In genomic region chr4:15158410-15159091, GRCh38 we compare ENCODE assay signal across 35 cellular contexts.
A peak's percentile ranks its signal among the peaks of the same experiment; 100 is the strongest.
DNase-seq lines count a peak whose midpoint lies in the region; ATAC-seq, FAIRE-seq and TF ChIP-seq lines count a peak whose summit lies in the region.
"Had no signal": no experiment of that assay in that cellular context is flagged by ENCODE, and none has a peak within 500 bp of the region (broad histone marks: within the 10 kb centered on the region; RNA-seq: fewer than 3 reads in every experiment).

No MANE protein-coding gene starts in this region.

- WGBS in HepG2 (ENCODE audit: low lambda C conversion rate): 95% methylated on average over 4 of the region's 9 CpGs
- WGBS in right lobe of liver (ENCODE audit: insufficient coverage, low coverage, low lambda C conversion rate, missing lambda C conversion rate): 64% methylated on average over 8 of the region's 9 CpGs

- no peak overlapping the region for H2AFZ ChIP-seq in HepG2 (ENCODE audit: low read length)

- BruUV-seq in HepG2 (replicated peaks; lab: Mats Ljungman, UMichigan): no TSS peak

- no peak for DNase-seq in HepG2 (ENCODE audit: low spot score)
- DNase-seq in right lobe of liver: no peak
- peak; percentile 31 for DNase-seq in epithelial cell of prostate (ENCODE audit: low read depth, low spot score)
- peak; percentile 21 for DNase-seq in left kidney (ENCODE audit: low read depth, low spot score)
- DNase-seq in inferior parietal cortex (ENCODE audit: extremely low spot score): no peak
- no peak for DNase-seq in caudate nucleus (lab: John Stamatoyannopoulos, UW)
- no peak for DNase-seq in KG1 (lab: John Stamatoyannopoulos, UW)
- DNase-seq in RCC 7860 (ENCODE audit: low spot score): no peak
- DNase-seq: activated CD8-positive, alpha-beta T cell treated with anti-CD3 and anti-CD28 coated beads, Interleukin-2, amount 10 ng/mL, durations not matched to agents 7 days and 5 days; activated effector memory CD4-positive, alpha-beta T cell treated with anti-CD3 and anti-CD28 coated beads, Interleukin-2, amount 50 U/mL, for 16 hours; activated naive CD8-positive, alpha-beta T cell treated with anti-CD3 and anti-CD28 coated beads, Interleukin-2, amount 50 U/mL, for 24 hours; activated T-cell treated with anti-CD3 and anti-CD28 coated beads for 4 hours; CD8-positive, alpha-beta T cell; cerebellar nuclear complex; DMS 273 treated with DMSO at 0.1 percent for 48 hours; effector CD4-positive, alpha-beta T cell; erythroblast; left ventricle myocardium inferior; MM.1S; naive thymus-derived CD4-positive, alpha-beta T cell; NCI-H1417 treated with DMSO at 0.1 percent for 48 hours; NCI-H2081; NCI-H2227 treated with DMSO at 0.1 percent for 48 hours; NCI-H526 treated with DMSO at 0.1 percent for 48 hours; occipital lobe; psoas muscle; T-helper 1 cell had no signal

- no peaks in the 10 kb centered on the region for H3K79me2 ChIP-seq in HepG2 (ENCODE audit: insufficient read depth, low read length)

- POLR2A ChIA-PET in HepG2 (lab: Yijun Ruan, JAX): no interaction called here

- CTCF ChIA-PET in HepG2 (lab: Yijun Ruan, JAX; ENCODE audit: low intra/inter-chr PET ratio, low total read pairs): no interaction called here

- TF ChIP-seq POLR2A in HepG2 (IDR thresholded peaks at IDR 0.05; ENCODE audit: insufficient read depth in 1 of 2, low read depth in 2 of 2, low read length in 2 of 2) (no peak), right lobe of liver (IDR thresholded peaks at IDR 0.05) (no peak)

- no peak for TF ChIP-seq EP300 in HepG2 (IDR thresholded peaks at IDR 0.05; ENCODE audit: low read depth in 2 of 2, low read length in 2 of 2)
- no peak for TF ChIP-seq EP300 in HepG2 (CRISPR knock-in tag; IDR thresholded peaks at IDR 0.05; ENCODE audit: borderline replicate concordance)

- TF ChIP-seq CTCF in HepG2 (CRISPR knock-in tag; IDR thresholded peaks at IDR 0.05): no peak
- TF ChIP-seq CTCF in right lobe of liver (IDR thresholded peaks at IDR 0.05): no peak

- ATAC-seq in HepG2: no peak; the same call in 2 of the 3 replicates
- no peak for ATAC-seq in right lobe of liver
- ATAC-seq: activated CD4-positive, CD25-positive, alpha-beta regulatory T cell treated with anti-CD3 and anti-CD28 coated beads, Interleukin-2, amount 50 U/mL, for 24 hours; activated CD8-positive, alpha-beta T cell treated with anti-CD3 and anti-CD28 coated beads, Interleukin-2, amount 10 ng/mL, durations not matched to agents 7 days and 5 days; activated naive CD8-positive, alpha-beta T cell treated with anti-CD3 and anti-CD28 coated beads, Interleukin-2, amount 50 U/mL, for 24 hours; CD8-positive, alpha-beta T cell; naive thymus-derived CD4-positive, alpha-beta T cell; psoas muscle had no signal

- H3K4me1 ChIP-seq in HepG2 (ENCODE audit: insufficient read depth, low read length): peaks cover 17% of the 10 kb centered on the region
- H3K4me1 ChIP-seq in right lobe of liver: no peaks in the 10 kb centered on the region
- H3K4me1 ChIP-seq: left ventricle myocardium inferior, psoas muscle, SJSA1 had no signal

- FAIRE-seq in HepG2 (lab: Jason Lieb, UNC) (no peak), RCC 7860 (lab: Jason Lieb, UNC) (no peak)
- FAIRE-seq: A204.1, frontal cortex, G401.6, H54 had no signal

- H3K27ac ChIP-seq in HepG2 (ENCODE audit: extremely low read length, insufficient read depth, low read length) (no peak overlapping the region), right lobe of liver (no peak overlapping the region), epithelial cell of prostate (no peak overlapping the region), caudate nucleus (ENCODE audit: low read depth, low read length) (no peak overlapping the region)
- H3K27ac ChIP-seq: KMS-11, left ventricle myocardium inferior, psoas muscle, SJSA1, thoracic aorta had no signal

- H3K36me3 ChIP-seq in HepG2 (replicated peaks in 1 of 2; ENCODE audit: control insufficient read depth in 1 of 2, insufficient read depth in 2 of 2, low read length in 2 of 2): no peaks in the 10 kb centered on the region
- no peaks in the 10 kb centered on the region for H3K36me3 ChIP-seq in right lobe of liver
- H3K36me3 ChIP-seq: left ventricle myocardium inferior, SJSA1, thoracic aorta had no signal

- in situ Hi-C loops in HepG2 (cut with HindIII; ENCODE audit: extremely low pct_ligation_motif_present, low pct_unique_long_range_greater_than_20kb): loop anchor here (25.0 kb wide), 1 partner anchor 1521 kb away; the partner anchor contains the start of gene BOD1L1

- no peak for TF ChIP-seq RAD21 in HepG2 (CRISPR knock-in tag; IDR thresholded peaks at IDR 0.05)

- H3K9me3 ChIP-seq in HepG2 (ENCODE audit: low read length): no peaks in the 10 kb centered on the region
- H3K9me3 ChIP-seq in right lobe of liver: no peaks in the 10 kb centered on the region
- H3K9me3 ChIP-seq: left ventricle myocardium inferior, psoas muscle, SJSA1, thoracic aorta had no signal

- no peaks in the 10 kb centered on the region for H3K27me3 ChIP-seq in HepG2 (ENCODE audit: control insufficient read depth in 1 of 2, insufficient read depth in 2 of 2, low read length in 2 of 2)
- no peaks in the 10 kb centered on the region for H3K27me3 ChIP-seq in right lobe of liver
- H3K27me3 ChIP-seq: SJSA1 had no signal

- no peaks in the 10 kb centered on the region for H4K20me1 ChIP-seq in HepG2 (ENCODE audit: insufficient read depth, low read length)

- no peak overlapping the region for H3K9ac ChIP-seq in HepG2 (ENCODE audit: insufficient read depth, low read depth, low read length)
- H3K9ac ChIP-seq: KMS-11 had no signal

- intact Hi-C loops in HepG2 (cut with micrococcal nuclease; ENCODE audit: unreplicated experiment): loop anchor here (1.0 kb wide), 1 partner anchor 8 kb away; no protein-coding TSS in a partner anchor
- intact Hi-C loops in right lobe of liver (cut with DNase I): no loop called here

- H3K4me3 ChIP-seq in HepG2 (replicated peaks in 1 of 3; ENCODE audit: insufficient read depth in 1 of 3, low read depth in 2 of 3, low read length in 3 of 3): no peak overlapping the region
- no peak overlapping the region for H3K4me3 ChIP-seq in right lobe of liver
- H3K4me3 ChIP-seq: left ventricle myocardium inferior, psoas muscle, SJSA1, thoracic aorta had no signal

- H3K4me2 ChIP-seq in HepG2 (ENCODE audit: low read depth, low read length): no peak overlapping the region
- H3K4me2 ChIP-seq: KMS-11 had no signal

TF ChIP-seq in HepG2, 621 proteins besides CTCF, POLR2A, EP300 and RAD21:
- TF ChIP-seq ZMYM3 (CRISPR knock-in tag; IDR thresholded peaks at IDR 0.05): no peak
- 0 out of 2 replicates have a peak, but pooled peaks have one; percentile 6 for TF ChIP-seq FOSL2 (CRISPR knock-in tag; IDR thresholded peaks at IDR 0.05)
- 0 out of 2 replicates have a peak, but pooled peaks have one; percentile 12 for TF ChIP-seq MAFG (CRISPR knock-in tag; IDR thresholded peaks at IDR 0.05)
- 0 out of 2 replicates have a peak, but pooled peaks have one; percentile 19 for TF ChIP-seq NFE2L2 (IDR thresholded peaks at IDR 0.05; ENCODE audit: low read length)
- TF ChIP-seq ZNF343 (CRISPR knock-in tag; IDR thresholded peaks at IDR 0.05): no peak

Comparison
In these comparisons a context has a peak if more than half of its experiments do, and no peak if none do; other contexts are left out.
1. DNase-seq: peak in epithelial cell of prostate (single experiment) and left kidney (single experiment); none in HepG2 (single experiment), right lobe of liver (0 of 3), inferior parietal cortex (single experiment), caudate nucleus (0 of 61), KG1 (single experiment) and RCC 7860 (single experiment).